ENCODE assay signal across 7 cellular contexts in genomic region chr20:48697845-48698491, GRCh38.
DNase-seq lines count a peak whose midpoint lies in the region; ATAC-seq, FAIRE-seq and TF ChIP-seq lines count a peak whose summit lies in the region.

No MANE protein-coding gene starts in this region.

- TF ChIP-seq CTCF in pancreas (IDR thresholded peaks at IDR 0.05) = no peak

- peak overlapping the region; percentile 1 to 55 (median 32) for H3K27ac ChIP-seq in pancreas

- peaks cover 0 to 7% (median 0%) of the 10 kb centered on the region in 3 donors for H3K4me1 ChIP-seq in pancreas

- DNase-seq in HuH-7 (ENCODE audit: low spot score) = peak; percentile 52
- DNase-seq in SK-MEL-5 (ENCODE audit: low read depth, low spot score) = peak; percentile 55
- DNase-seq in fibroblast of peridontal ligament (ENCODE audit: extremely low read depth) = peak; percentile 55
- DNase-seq in pancreas = peak; percentile 52 to 95 (median 84)
- no peak for DNase-seq in activated CD8-positive, alpha-beta memory T cell treated with anti-CD3 and anti-CD28 coated beads, Interleukin-2, amount 50 U/mL, for 48 hours

- H3K9me3 ChIP-seq in pancreas = no peaks in the 10 kb centered on the region

- peak; percentile 62 to 86 (median 76) for ATAC-seq in pancreas
- ATAC-seq in GM21528 (IDR thresholded peaks at IDR 0.05; ENCODE audit: low FRiP score, unreplicated experiment) = no peak
- ATAC-seq in GM18519 (IDR thresholded peaks at IDR 0.05; ENCODE audit: low FRiP score, unreplicated experiment) = no peak

- no peak overlapping the region for H3K4me3 ChIP-seq in pancreas

- no peaks in the 10 kb centered on the region for H3K27me3 ChIP-seq in pancreas

- in situ Hi-C loops in SK-MEL-5 (cut with HindIII; ENCODE audit: low pct_unique_long_range_greater_than_20kb, low sequenced_read_pairs) = no loop called here

- WGBS in pancreas, 2 donors = 39 to 48% methylated on average over 8 of the region's 8 CpGs

- no peak for FAIRE-seq in pancreas (lab: Jason Lieb, UNC)

- intact Hi-C loops in pancreas (cut with DNase I) = no loop called here

- no peaks in the 10 kb centered on the region for H3K36me3 ChIP-seq in pancreas

Comparison
In these comparisons a context has a peak if more than half of its experiments do, and no peak if none do; other contexts are left out.
1. ATAC-seq: peak in pancreas (4 of 4); none in GM21528 (single experiment) and GM18519 (single experiment).